11 cellular contexts compared by ENCODE assay signal in genomic region chr2:60819155-60819862, GRCh38.
A peak's percentile ranks its signal among the peaks of the same experiment; 100 is the strongest.
DNase-seq lines count a peak whose midpoint lies in the region; ATAC-seq and TF ChIP-seq lines count a peak whose summit lies in the region.
"Had no signal": no experiment of that assay in that cellular context is flagged by ENCODE, and none has a peak within 500 bp of the region (broad histone marks: within the 10 kb centered on the region; RNA-seq: fewer than 3 reads in every experiment).

No MANE protein-coding gene starts in this region.

- no peaks in the 10 kb centered on the region for H3K36me3 Mint-ChIP-seq in GM23338 (ENCODE audit: low read depth)

- H3K27ac ChIP-seq in GM23338 (ENCODE audit: low read depth): no peak overlapping the region
- peak overlapping the region; percentile 41 for H3K27ac ChIP-seq in effector memory CD4-positive, alpha-beta T cell (ENCODE audit: insufficient read depth, low read length, poor library complexity, severe bottlenecking)
- H3K27ac ChIP-seq: C4-2B, gastrocnemius medialis had no signal

- H3K27me3 Mint-ChIP-seq in GM23338 (ENCODE audit: insufficient read depth, low read depth, poor library complexity): peaks cover 7% of the 10 kb centered on the region

- no peaks in the 10 kb centered on the region for H3K27me3 ChIP-seq in GM23338 (ENCODE audit: insufficient read depth)
- no peaks in the 10 kb centered on the region for H3K27me3 ChIP-seq in effector memory CD4-positive, alpha-beta T cell (replicated peaks; ENCODE audit: control insufficient read depth, insufficient read depth, low read length, poor library complexity, severe bottlenecking)
- H3K27me3 ChIP-seq: gastrocnemius medialis had no signal

- H3K36me3 ChIP-seq in GM23338 (ENCODE audit: insufficient read depth): no peaks in the 10 kb centered on the region
- no peaks in the 10 kb centered on the region for H3K36me3 ChIP-seq in effector memory CD4-positive, alpha-beta T cell (ENCODE audit: control insufficient read depth, insufficient read depth, low read length)
- H3K36me3 ChIP-seq: gastrocnemius medialis had no signal

- H3K27ac Mint-ChIP-seq in GM23338: 0 out of 2 replicates have a peak overlapping the region, but pooled peaks have one; percentile 67

- no peaks in the 10 kb centered on the region for H3K4me1 ChIP-seq in GM23338 (ENCODE audit: insufficient read depth)
- H3K4me1 ChIP-seq in effector memory CD4-positive, alpha-beta T cell (ENCODE audit: control insufficient read depth, insufficient read depth, low read length, poor library complexity, severe bottlenecking): peaks cover 15% of the 10 kb centered on the region
- H3K4me1 ChIP-seq: gastrocnemius medialis had no signal

- TF ChIP-seq CTCF in GM23338 (conservative IDR thresholded peaks at IDR 0.05; ENCODE audit: low read depth in 2 of 2): no peak

- no peaks in the 10 kb centered on the region for H3F3A ChIP-seq in GM23338 (replicated peaks; ENCODE audit: low read depth)

- H3K9me2 ChIP-seq in GM23338 (ENCODE audit: insufficient read depth): no peaks in the 10 kb centered on the region

- H3K4me3 Mint-ChIP-seq in GM23338: no peak overlapping the region

- no peaks in the 10 kb centered on the region for H4K20me1 ChIP-seq in GM23338 (replicated peaks; ENCODE audit: insufficient read depth)

- H3K4me2 ChIP-seq in GM23338: no peak overlapping the region

- peak overlapping the region; percentile 59; the same call in 1 of the 2 replicates for H2AFZ ChIP-seq in GM23338

- no peaks in the 10 kb centered on the region for H3K9me3 Mint-ChIP-seq in GM23338

- H3K4me1 Mint-ChIP-seq in GM23338: no peaks in the 10 kb centered on the region; the same call in 2 of the 3 replicates

- H3K4me3 ChIP-seq in GM23338: no peak overlapping the region
- no peak overlapping the region for H3K4me3 ChIP-seq in effector memory CD4-positive, alpha-beta T cell (ENCODE audit: insufficient read depth, low read depth, low read length, poor library complexity, severe bottlenecking)
- H3K4me3 ChIP-seq: gastrocnemius medialis had no signal

- no peaks in the 10 kb centered on the region for H3K9me3 ChIP-seq in effector memory CD4-positive, alpha-beta T cell (ENCODE audit: control insufficient read depth, low read length)
- H3K9me3 ChIP-seq: gastrocnemius medialis had no signal

- no peak for DNase-seq in GM23338 (ENCODE audit: low spot score)
- DNase-seq in activated CD8-positive, alpha-beta memory T cell treated with anti-CD3 and anti-CD28 coated beads for 48 hours (ENCODE audit: low read depth in 2 of 3, low spot score in 2 of 3): peak in 2 of 3 experiments; percentile 61 to 68
- DNase-seq in effector memory CD4-positive, alpha-beta T cell: peak; percentile 80 to 87 (median 86)
- DNase-seq in stimulated activated CD4-positive, alpha-beta T cell treated with anti-CD3 and anti-CD28 coated beads, TNF-alpha, amount 100 ng/mL, for 48 hours (ENCODE audit: low read depth in 3 of 3): peak; percentile 54 to 85 (median 69)
- DNase-seq in GOT3 (lab: John Stamatoyannopoulos, UW): no peak
- no peak for DNase-seq in midbrain (lab: John Stamatoyannopoulos, UW)
- DNase-seq: gastrocnemius medialis, NCI-H187 treated with DMSO at 0.1 percent for 48 hours had no signal

- no peak for ATAC-seq in GM23338
- no peak for ATAC-seq in GM18873 (IDR thresholded peaks at IDR 0.05; ENCODE audit: low FRiP score, unreplicated experiment)
- no peak for ATAC-seq in HG03108 (IDR thresholded peaks at IDR 0.05; ENCODE audit: unreplicated experiment)
- ATAC-seq: gastrocnemius medialis had no signal

- no peaks in the 10 kb centered on the region for H3K79me2 ChIP-seq in GM23338 (replicated peaks; ENCODE audit: insufficient read depth)

TF ChIP-seq in GM23338, 12 proteins besides CTCF, POLR2A, EP300 and RAD21 (continues in another document):
- no peak for TF ChIP-seq POLR2AphosphoS5 (IDR thresholded peaks at IDR 0.05; ENCODE audit: low read depth)
- TF ChIP-seq ZNF331 (CRISPR knock-in tag; IDR thresholded peaks at IDR 0.05; ENCODE audit: low read depth): no peak
- no peak for TF ChIP-seq CREB1 (CRISPR knock-in tag; IDR thresholded peaks at IDR 0.05; ENCODE audit: low read depth)
- no peak for TF ChIP-seq ETS1 (IDR thresholded peaks at IDR 0.05)
- TF ChIP-seq NANOG (IDR thresholded peaks at IDR 0.05; ENCODE audit: borderline replicate concordance): no peak
- TF ChIP-seq REST (IDR thresholded peaks at IDR 0.05; ENCODE audit: unreplicated experiment): no peak
- no peak for TF ChIP-seq ZNF114 (CRISPR knock-in tag; IDR thresholded peaks at IDR 0.05)
- TF ChIP-seq EZH2phosphoT487 (IDR thresholded peaks at IDR 0.05; ENCODE audit: unreplicated experiment): no peak

Comparison
In these comparisons a context has a peak if more than half of its experiments do, and no peak if none do; other contexts are left out.
1. DNase-seq: peak in activated CD8-positive, alpha-beta memory T cell treated with anti-CD3 and anti-CD28 coated beads for 48 hours (2 of 3), effector memory CD4-positive, alpha-beta T cell (3 of 3) and stimulated activated CD4-positive, alpha-beta T cell treated with anti-CD3 and anti-CD28 coated beads, TNF-alpha, amount 100 ng/mL, for 48 hours (3 of 3); none in GM23338 (single experiment), GOT3 (single experiment) and midbrain (single experiment).